Comparison of ENCODE assay signal across 1 cellular context in genomic region chr6:11227698-11228097, GRCh38.
TF ChIP-seq lines count a peak whose summit lies in the region.

No MANE protein-coding gene starts in this region.

TF ChIP-seq in endothelial cell of umbilical vein, 7 proteins besides CTCF, POLR2A, EP300 and RAD21 (continued from another document):
- TF ChIP-seq MAX (IDR thresholded peaks at IDR 0.05; ENCODE audit: insufficient read depth, insufficient read length), result no peak
- no peak for TF ChIP-seq MYC (IDR thresholded peaks at IDR 0.05; ENCODE audit: low read depth, low read length)
- TF ChIP-seq JUN (IDR thresholded peaks at IDR 0.05; ENCODE audit: borderline replicate concordance, insufficient read depth, insufficient read length, low read depth), result no peak
- no peak for TF ChIP-seq EZH2 (IDR thresholded peaks at IDR 0.05; ENCODE audit: borderline replicate concordance, low read depth, low read length, severe bottlenecking)
- TF ChIP-seq POLR2AphosphoS5 (IDR thresholded peaks at IDR 0.05; ENCODE audit: insufficient read depth, low read depth, low read length), result no peak
